18 cellular contexts compared by ENCODE assay signal in the genomic region with DNA sequence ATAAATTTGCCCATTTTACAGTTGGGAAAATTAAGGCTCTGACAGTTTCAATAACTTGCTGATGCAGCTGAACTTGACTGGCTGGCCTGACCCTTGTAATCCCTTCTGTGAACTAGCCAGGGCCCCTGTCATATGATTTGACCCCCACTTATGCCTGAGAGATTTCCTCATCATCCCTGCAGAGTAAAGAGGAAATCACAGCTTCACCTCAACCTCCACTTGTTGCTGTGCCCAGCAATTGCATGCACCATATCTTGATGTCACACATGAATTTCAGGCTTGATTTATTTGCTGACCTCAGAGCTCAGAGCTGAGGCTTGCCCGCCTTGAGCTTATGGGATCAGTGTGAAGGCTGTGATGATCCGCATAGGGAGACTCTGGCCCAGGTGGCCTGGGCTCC.
DNase-seq lines count a peak whose midpoint lies in the region; ATAC-seq, FAIRE-seq and TF ChIP-seq lines count a peak whose summit lies in the region.
"Had no signal": no experiment of that assay in that cellular context is flagged by ENCODE, and none has a peak within 500 bp of the region (broad histone marks: within the 10 kb centered on the region; RNA-seq: fewer than 3 reads in every experiment).

No MANE protein-coding gene starts in this region.

- H3K27ac Mint-ChIP-seq in immature natural killer cell (peak overlapping the region in 1 of 6 donors; percentile 60), H9 (peak overlapping the region in 1 of 3 experiments; percentile 36; a peak in 1 of 7 replicates)
- H3K27ac Mint-ChIP-seq: B cell; CD8-positive, alpha-beta T cell had no signal

- in situ Hi-C loops in IMR-90 (cut with MboI; ENCODE audit: low sequenced_read_pairs): no loop called here

- no peak overlapping the region for H3K4me3 ChIP-seq in IMR-90 (ENCODE audit: insufficient read depth, low read depth, low read length)
- H3K4me3 ChIP-seq: BLaER1 treated with 17β-estradiol and CSF1 and Interleukin-3, amounts not matched to agents 10 nM and 100 nM; GM12878; HAP-1 had no signal

- no CpG with 5 or more reads among the region's 2 CpGs for WGBS in IMR-90 (ENCODE audit: extremely low coverage in 2 of 2, insufficient read length in 1 of 2), 2 experiments
- no CpG with 5 or more reads among the region's 2 CpGs for WGBS in H9 (ENCODE audit: extremely low coverage, insufficient read length, low lambda C conversion rate)

- H3K9ac ChIP-seq in IMR-90 (ENCODE audit: low read depth, low read length) (no peak overlapping the region), H9 (ENCODE audit: extremely low read depth, insufficient read length, low read length) (no peak overlapping the region)
- H3K9ac ChIP-seq: BLaER1 treated with 17β-estradiol and CSF1 and Interleukin-3, amounts not matched to agents 10 nM and 100 nM had no signal

- H2BK20ac ChIP-seq in IMR-90 (ENCODE audit: low read depth, low read length): no peak overlapping the region
- no peak overlapping the region for H2BK20ac ChIP-seq in H9 (ENCODE audit: low read depth, low read length, poor library complexity, severe bottlenecking)

- H3K4me2 ChIP-seq in IMR-90 (ENCODE audit: low read depth, low read length) (no peak overlapping the region), H9 (ENCODE audit: insufficient read depth, insufficient read length, low read length) (no peak overlapping the region)
- H3K4me2 ChIP-seq: BLaER1 treated with 17β-estradiol and CSF1 and Interleukin-3, amounts not matched to agents 10 nM and 100 nM had no signal

- no TSS peak for BruUV-seq in IMR-90 (replicated peaks; lab: Mats Ljungman, UMichigan)

- H3K4me1 ChIP-seq in IMR-90 (ENCODE audit: control insufficient read depth, insufficient read depth, low read length) (no peaks in the 10 kb centered on the region), H9 (ENCODE audit: insufficient read depth, low read length) (peaks cover 20% of the 10 kb centered on the region; the same call in 1 of the 2 replicates)
- H3K4me1 ChIP-seq: HAP-1 had no signal

- no peaks in the 10 kb centered on the region for H3K79me2 ChIP-seq in H9 (ENCODE audit: insufficient read depth, low read length)

- TF ChIP-seq CTCF in IMR-90 (conservative IDR thresholded peaks at IDR 0.05; ENCODE audit: low read depth, low read length) (no peak), H9 (conservative IDR thresholded peaks at IDR 0.05) (no peak)

- 0 out of 2 replicates have a peak, but pooled peaks cover 3% of the 10 kb centered on the region for H3K9me1 ChIP-seq in IMR-90 (ENCODE audit: insufficient read depth, low read length)

- H2BK15ac ChIP-seq in IMR-90 (ENCODE audit: low read depth, low read length): no peak overlapping the region
- H2BK15ac ChIP-seq in H9 (ENCODE audit: low read depth, low read length): no peak overlapping the region

- H4K5ac ChIP-seq in IMR-90 (ENCODE audit: low read depth, low read length): no peak overlapping the region
- H4K5ac ChIP-seq in H9 (ENCODE audit: insufficient read length, low read depth, low read length): no peak overlapping the region

- CTCF ChIA-PET in IMR-90 (lab: Yijun Ruan, JAX): no interaction called here

- no peaks in the 10 kb centered on the region for H3K23me2 ChIP-seq in H9 (ENCODE audit: insufficient read length, low read depth, low read length, poor library complexity, severe bottlenecking)

- H4K8ac ChIP-seq in IMR-90 (ENCODE audit: low read depth in 2 of 2, low read length in 2 of 2) (no peak overlapping the region), H9 (replicated peaks; ENCODE audit: insufficient read length, low read depth, low read length) (no peak overlapping the region)

- H4K20me1 ChIP-seq in IMR-90 (ENCODE audit: insufficient read depth, low read length): no peaks in the 10 kb centered on the region
- H4K20me1 ChIP-seq in H9 (ENCODE audit: control insufficient read depth, insufficient read depth, insufficient read length): no peaks in the 10 kb centered on the region
- H4K20me1 ChIP-seq: BLaER1 treated with 17β-estradiol and CSF1 and Interleukin-3, amounts not matched to agents 10 nM and 100 nM had no signal

- H3K27ac ChIP-seq in IMR-90 (ENCODE audit: insufficient read depth, low read length) (no peak overlapping the region), H9 (ENCODE audit: insufficient read length, low read depth, low read length) (no peak overlapping the region)
- H3K27ac ChIP-seq: BLaER1 treated with 17β-estradiol and CSF1 and Interleukin-3, amounts not matched to agents 10 nM and 100 nM had no signal

- H2BK120ac ChIP-seq in IMR-90 (ENCODE audit: low read depth, low read length): no peak overlapping the region
- H2BK120ac ChIP-seq in H9 (ENCODE audit: low read depth, low read length, poor library complexity, severe bottlenecking): no peak overlapping the region

- H3K9me3 ChIP-seq in IMR-90 (ENCODE audit: control insufficient read depth, insufficient read depth, low read length) (no peaks in the 10 kb centered on the region), H9 (ENCODE audit: control insufficient read depth, low read depth, low read length) (no peaks in the 10 kb centered on the region)
- H3K9me3 ChIP-seq: BLaER1 treated with 17β-estradiol and CSF1 and Interleukin-3, amounts not matched to agents 10 nM and 100 nM; HAP-1 had no signal

- intact Hi-C loops in IMR-90 (cut with micrococcal nuclease): no loop called here

- no peak for ATAC-seq in IMR-90 (ENCODE audit: low read depth)
- ATAC-seq: CD8-positive, alpha-beta T cell; GM12878 had no signal

- H3K18ac ChIP-seq in IMR-90 (ENCODE audit: low read depth, low read length) (no peak overlapping the region), H9 (ENCODE audit: insufficient read length, low read depth, low read length) (no peak overlapping the region)

- H3K9me3 Mint-ChIP-seq in immature natural killer cell (peaks cover 0 to 3% (median 0%) of the 10 kb centered on the region in 6 donors), H9 (peaks cover 0 to 3% of the 10 kb centered on the region in 2 experiments; a peak in 1 of 5 replicates)
- H3K9me3 Mint-ChIP-seq: CD8-positive, alpha-beta T cell had no signal

- H3K4ac ChIP-seq in IMR-90 (ENCODE audit: low read depth, low read length): no peak overlapping the region
- no peak overlapping the region for H3K4ac ChIP-seq in H9 (ENCODE audit: low read depth, low read length)

- H3K23ac ChIP-seq in IMR-90 (ENCODE audit: low read depth, low read length) (no peak overlapping the region), H9 (ENCODE audit: insufficient read length, low read depth, low read length) (no peak overlapping the region)

- H2AFZ ChIP-seq in IMR-90 (replicated peaks; ENCODE audit: low read length, poor library complexity) (peak overlapping the region; percentile 17), H9 (ENCODE audit: low read length) (no peak overlapping the region)

- dilution Hi-C loops in IMR-90 (cut with HindIII; ENCODE audit: low sequenced_read_pairs, unreplicated experiment): no loop called here

- DNase-seq in NOMO-1 treated with DMSO at 0.1 percent for 48 hours (lab: John Stamatoyannopoulos, UW; ENCODE audit: unreplicated experiment): peak; percentile 0
- DNase-seq in NOMO-1 treated with dmso at 0.1 percent for 144 hours (lab: John Stamatoyannopoulos, UW; ENCODE audit: unreplicated experiment): no peak
- DNase-seq in IMR-90: no peak
- DNase-seq in immature natural killer cell: peak in 1 of 3 donors; percentile 32
- DNase-seq in GM12891 (ENCODE audit: insufficient read length, low spot score): no peak
- DNase-seq in H9: no peak
- DNase-seq in OCI-M2 (lab: John Stamatoyannopoulos, UW; ENCODE audit: unreplicated experiment): no peak
- DNase-seq: 8988T; Calu3; CD8-positive, alpha-beta T cell; DMS79 treated with DMSO at 0.1 percent for 48 hours; EL had no signal

- H3K36me3 ChIP-seq in IMR-90 (ENCODE audit: control insufficient read depth, insufficient read depth, low read length): no peaks in the 10 kb centered on the region
- H3K36me3 ChIP-seq: BLaER1 treated with 17β-estradiol and CSF1 and Interleukin-3, amounts not matched to agents 10 nM and 100 nM; HAP-1 had no signal

- no peak overlapping the region for H2BK5ac ChIP-seq in IMR-90 (ENCODE audit: low read depth, low read length, poor library complexity, severe bottlenecking)
- H2BK5ac ChIP-seq in H9 (ENCODE audit: insufficient read length, low read length): no peak overlapping the region

- TF ChIP-seq POLR2A in IMR-90 (IDR thresholded peaks at IDR 0.05; ENCODE audit: low read depth, low read length): no peak
- TF ChIP-seq POLR2A in GM12891 (IDR thresholded peaks at IDR 0.05; ENCODE audit: low read depth, low read length): no peak

- H3K4me3 Mint-ChIP-seq in immature natural killer cell (peak overlapping the region in 4 of 5 donors; percentile 10 to 48 (median 36)), H9 (no peak overlapping the region)
- H3K4me3 Mint-ChIP-seq: B cell; CD8-positive, alpha-beta T cell had no signal

- H2AK5ac ChIP-seq in IMR-90 (ENCODE audit: low read depth, low read length): no peak overlapping the region
- no peak overlapping the region for H2AK5ac ChIP-seq in H9 (ENCODE audit: insufficient read length, low read length)

- no peak overlapping the region for H3T11ph ChIP-seq in H9 (ENCODE audit: low read length)

- H2AK9ac ChIP-seq in IMR-90 (replicated peaks; ENCODE audit: low read depth, low read length, poor library complexity): no peak overlapping the region

- no peak overlapping the region for H2BK12ac ChIP-seq in H9 (ENCODE audit: insufficient read length, low read depth, low read length)

- H4K91ac ChIP-seq in IMR-90 (ENCODE audit: insufficient read depth, low read depth, low read length): no peak overlapping the region
- no peak overlapping the region for H4K91ac ChIP-seq in H9 (ENCODE audit: insufficient read length, low read depth, low read length)

- H3K56ac ChIP-seq in IMR-90 (ENCODE audit: extremely low read depth, insufficient read depth, low read length) (no peak overlapping the region), H9 (ENCODE audit: insufficient read length, low read depth, low read length) (no peak overlapping the region)

- H3K14ac ChIP-seq in IMR-90 (replicated peaks; ENCODE audit: low read depth, low read length) (no peak overlapping the region), H9 (ENCODE audit: insufficient read depth, low read length) (no peak overlapping the region)

- no peak for FAIRE-seq in GM12891 (lab: Jason Lieb, UNC)
- FAIRE-seq: GM12878, GM19239, H1 had no signal

- no peak for TF ChIP-seq RAD21 in IMR-90 (IDR thresholded peaks at IDR 0.05; ENCODE audit: low read length)

- H3K27me3 ChIP-seq in IMR-90 (ENCODE audit: control insufficient read depth, insufficient read depth, low read length) (peaks cover 18% of the 10 kb centered on the region), H9 (ENCODE audit: insufficient read depth, low read length) (no peaks in the 10 kb centered on the region)
- H3K27me3 ChIP-seq: BLaER1 treated with 17β-estradiol and CSF1 and Interleukin-3, amounts not matched to agents 10 nM and 100 nM had no signal

- H3K79me1 ChIP-seq in IMR-90 (ENCODE audit: low read depth in 1 of 2, low read length in 2 of 2) (no peaks in the 10 kb centered on the region), H9 (ENCODE audit: insufficient read depth, low read depth, low read length, poor library complexity, severe bottlenecking) (no peaks in the 10 kb centered on the region)

- H3K27me3 Mint-ChIP-seq in immature natural killer cell (ENCODE audit: low read depth in 3 of 3): peaks cover 0 to 12% (median 9%) of the 10 kb centered on the region in 3 donors
- no peaks in the 10 kb centered on the region for H3K27me3 Mint-ChIP-seq in H9 (ENCODE audit: low read depth)
- H3K27me3 Mint-ChIP-seq: B cell had no signal

- POLR2A ChIA-PET in IMR-90 (lab: Charles Lee; ENCODE audit: unreplicated experiment): no interaction called here

- H3K4me1 Mint-ChIP-seq in immature natural killer cell: peaks cover 38 to 59% of the 10 kb centered on the region in 2 donors
- H3K4me1 Mint-ChIP-seq in H9: peaks cover 48% of the 10 kb centered on the region in 2 experiments
- H3K4me1 Mint-ChIP-seq: B cell had no signal

- H3K36me3 Mint-ChIP-seq in immature natural killer cell: peaks cover 0 to 4% (median 0%) of the 10 kb centered on the region in 3 donors
- peaks cover 6 to 35% (median 29%) of the 10 kb centered on the region in 3 experiments; a peak in 6 of 7 replicates for H3K36me3 Mint-ChIP-seq in H9 (ENCODE audit: insufficient read depth in 1 of 3, low read depth in 3 of 3)
- H3K36me3 Mint-ChIP-seq: CD8-positive, alpha-beta T cell had no signal

Comparison
In these comparisons a context has a peak if more than half of its experiments do, and no peak if none do; other contexts are left out.
1. H3K4me3 Mint-ChIP-seq: peak in immature natural killer cell (4 of 5); none in H9 (0 of 2).